Comparison of ENCODE assay signal across 29 cellular contexts in the genomic region with DNA sequence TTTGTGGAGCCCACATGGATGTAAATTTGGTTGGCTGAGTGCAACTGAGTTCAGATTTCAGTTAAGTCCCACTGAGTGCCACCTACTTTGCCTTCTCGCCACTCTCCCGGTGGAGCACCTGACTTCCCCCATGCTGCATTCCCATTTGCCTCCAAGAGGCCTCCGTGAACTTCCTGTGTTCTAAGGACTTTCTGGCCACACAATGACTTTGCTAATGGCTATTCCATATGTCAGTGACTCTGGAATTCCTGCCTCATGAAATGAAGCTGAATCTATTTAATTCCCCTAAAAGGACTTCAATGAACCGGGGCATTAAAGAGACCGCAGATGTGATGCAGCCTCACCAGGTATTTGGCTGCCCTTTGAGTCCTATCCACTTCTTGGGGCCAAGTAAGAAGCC. TPM values are rescaled to one million over a fixed set of nuclear protein-coding genes. Genes with fewer than 3 reads are reported as not detected.
DNase-seq lines count a peak whose midpoint lies in the region; ATAC-seq and TF ChIP-seq lines count a peak whose summit lies in the region.
"Had no signal": no experiment of that assay in that cellular context is flagged by ENCODE, and none has a peak within 500 bp of the region (broad histone marks: within the 10 kb centered on the region; RNA-seq: fewer than 3 reads in every experiment).

No MANE protein-coding gene starts in this region.

- no peak for DNase-seq in left ventricle myocardium inferior
- no peak for DNase-seq in Right ventricle myocardium superior
- peak; percentile 65 for DNase-seq in RPMI7951 (ENCODE audit: low read depth)
- no peak for DNase-seq in lung (ENCODE audit: low spot score)
- DNase-seq in NCI-H446 (lab: John Stamatoyannopoulos, UW), result no peak
- DNase-seq in GM19238 (ENCODE audit: insufficient read length, low spot score), result no peak
- DNase-seq in activated CD8-positive, alpha-beta memory T cell treated with anti-CD3 and anti-CD28 coated beads for 24 hours, result no peak
- no peak for DNase-seq in CD14-positive monocyte (ENCODE audit: low spot score)
- DNase-seq: activated gamma-delta T cell; activated T-cell treated with anti-CD3 and anti-CD28 coated beads, Interleukin-2, amount 50 U/mL, for 1 hour; brain microvascular endothelial cell; Caco-2; colonic mucosa; DMS79 treated with DMSO at 0.1 percent for 48 hours; foreskin keratinocyte; islet precursor cell; mammary epithelial cell; NCI-H1694; stimulated activated CD4-positive, alpha-beta T cell treated with anti-CD3 and anti-CD28 coated beads, Interleukin-1b, Interleukin-23, amount 100 ng/mL, for 48 hours had no signal

- H3K27me3 ChIP-seq in left ventricle myocardium inferior (ENCODE audit: low read depth), result no peaks in the 10 kb centered on the region
- H3K27me3 ChIP-seq in lung (ENCODE audit: control insufficient read depth, insufficient read depth), result no peaks in the 10 kb centered on the region
- H3K27me3 ChIP-seq: BLaER1 treated with 17β-estradiol and CSF1 and Interleukin-3, amounts not matched to agents 10 nM and 100 nM; brain microvascular endothelial cell; colonic mucosa; foreskin keratinocyte had no signal

- intact Hi-C loops in left ventricle myocardium inferior (cut with micrococcal nuclease) (no loop called here), Right ventricle myocardium superior (cut with DNase I) (no loop called here), CD14-positive monocyte (cut with micrococcal nuclease) (no loop called here)

- peaks cover 5 to 12% (median 7%) of the 10 kb centered on the region in 3 donors for H3K27me3 Mint-ChIP-seq in CD14-positive monocyte (ENCODE audit: low read depth in 3 of 3)
- H3K27me3 Mint-ChIP-seq: type B pancreatic cell had no signal

- no peak overlapping the region for H3K4me3 Mint-ChIP-seq in CD14-positive monocyte
- H3K4me3 Mint-ChIP-seq: T-helper 1 cell treated with Interleukin-12 subunit alpha and Interleukin-12 subunit beta and Interleukin-4 antibody, amounts not matched to agents 30 μg/mL and 1 μg/mL, for 36 hours; type B pancreatic cell had no signal

- WGBS in lung, 2 donors, result 82 to 84% methylated on average over 5 of the region's 5 CpGs

- H3K4me1 ChIP-seq in left ventricle myocardium inferior (peaks cover 40% of the 10 kb centered on the region), lung (ENCODE audit: control insufficient read depth in 2 of 2, insufficient read depth in 2 of 2, low read length in 2 of 2) (peaks cover 2 to 5% of the 10 kb centered on the region in 2 donors)
- H3K4me1 ChIP-seq: Caco-2, colonic mucosa, HAP-1, prostate gland had no signal

- ATAC-seq in Right ventricle myocardium superior (ENCODE audit: poor library complexity), result no peak
- no peak for ATAC-seq in lung (ENCODE audit: insufficient read depth, low FRiP score)
- ATAC-seq: esophagus mucosa, foreskin keratinocyte, GM12878, HepG2 had no signal

- peak overlapping the region in 1 of 7 donors; percentile 19 for H3K27ac Mint-ChIP-seq in CD14-positive monocyte
- H3K27ac Mint-ChIP-seq: T-helper 1 cell treated with Interleukin-12 subunit alpha and Interleukin-12 subunit beta and Interleukin-4 antibody, amounts not matched to agents 30 μg/mL and 1 μg/mL, for 36 hours; type B pancreatic cell had no signal

- H3K4me3 ChIP-seq in left ventricle myocardium inferior (no peak overlapping the region), lung (no peak overlapping the region)
- H3K4me3 ChIP-seq: BLaER1 treated with 17β-estradiol and CSF1 and Interleukin-3, amounts not matched to agents 10 nM and 100 nM; colonic mucosa; GM12878; HAP-1; prostate gland; skin epidermis had no signal

- H3K9me3 Mint-ChIP-seq in CD14-positive monocyte, result peaks cover 0 to 2% (median 0%) of the 10 kb centered on the region in 7 donors
- H3K9me3 Mint-ChIP-seq: T-helper 1 cell treated with Interleukin-12 subunit alpha and Interleukin-12 subunit beta and Interleukin-4 antibody, amounts not matched to agents 30 μg/mL and 1 μg/mL, for 36 hours; type B pancreatic cell had no signal

- no peaks in the 10 kb centered on the region for H3K36me3 Mint-ChIP-seq in CD14-positive monocyte
- H3K36me3 Mint-ChIP-seq: type B pancreatic cell had no signal

- H3K36me3 ChIP-seq in left ventricle myocardium inferior (no peaks in the 10 kb centered on the region), lung (ENCODE audit: control insufficient read depth in 2 of 2, insufficient read depth in 2 of 2, low read length in 2 of 2) (no peaks in the 10 kb centered on the region)
- H3K36me3 ChIP-seq: BLaER1 treated with 17β-estradiol and CSF1 and Interleukin-3, amounts not matched to agents 10 nM and 100 nM; brain microvascular endothelial cell; colonic mucosa; HAP-1; prostate gland had no signal

- H3K4me1 Mint-ChIP-seq in CD14-positive monocyte, result no peaks in the 10 kb centered on the region

- TF ChIP-seq CTCF in left ventricle myocardium inferior (IDR thresholded peaks at IDR 0.05; ENCODE audit: borderline replicate concordance), result no peak
- no peak for TF ChIP-seq CTCF in lung (IDR thresholded peaks at IDR 0.05; ENCODE audit: control extremely low read depth, extremely low read depth)
- TF ChIP-seq CTCF in CD14-positive monocyte (IDR thresholded peaks at IDR 0.05), result no peak

- H3K27ac ChIP-seq in left ventricle myocardium inferior (replicated peaks) (peak overlapping the region; percentile 68), lung (ENCODE audit: low read depth in 1 of 2, low read length in 1 of 2) (peak overlapping the region; percentile 16 to 46)
- H3K27ac ChIP-seq: BLaER1 treated with 17β-estradiol and CSF1 and Interleukin-3, amounts not matched to agents 10 nM and 100 nM; colonic mucosa; foreskin keratinocyte; prostate gland; skin epidermis had no signal

- H3K9me3 ChIP-seq in left ventricle myocardium inferior (replicated peaks) (no peaks in the 10 kb centered on the region), lung (ENCODE audit: control insufficient read depth in 2 of 2, insufficient read depth in 1 of 2, low read length in 1 of 2) (no peaks in the 10 kb centered on the region)
- H3K9me3 ChIP-seq: BLaER1 treated with 17β-estradiol and CSF1 and Interleukin-3, amounts not matched to agents 10 nM and 100 nM; Caco-2; colonic mucosa; HAP-1; prostate gland had no signal

RNA-seq across cellular contexts. Expression of gene ABCC12, which starts 29.9 kb away (rescaled TPM):
- total RNA-seq in left ventricle myocardium inferior (not detected), Right ventricle myocardium superior (not detected), lung (not detected)
- 0.29 and 0.48 TPM in 2 replicates for total RNA-seq in RPMI7951 (2014; rRNA removed; shearing (Covaris generic))
- polyA plus RNA-seq in lung (not detected), CD14-positive monocyte (not detected)
- total RNA-seq: Caco-2, colonic mucosa, esophagus mucosa, foreskin keratinocyte, GM12878, HepG2, mammary epithelial cell, OCI-LY7 had no signal
- polyA plus RNA-seq: foreskin keratinocyte, HepG2, mammary epithelial cell had no signal
